ENCODE assay signal across 8 cellular contexts in the genomic region with DNA sequence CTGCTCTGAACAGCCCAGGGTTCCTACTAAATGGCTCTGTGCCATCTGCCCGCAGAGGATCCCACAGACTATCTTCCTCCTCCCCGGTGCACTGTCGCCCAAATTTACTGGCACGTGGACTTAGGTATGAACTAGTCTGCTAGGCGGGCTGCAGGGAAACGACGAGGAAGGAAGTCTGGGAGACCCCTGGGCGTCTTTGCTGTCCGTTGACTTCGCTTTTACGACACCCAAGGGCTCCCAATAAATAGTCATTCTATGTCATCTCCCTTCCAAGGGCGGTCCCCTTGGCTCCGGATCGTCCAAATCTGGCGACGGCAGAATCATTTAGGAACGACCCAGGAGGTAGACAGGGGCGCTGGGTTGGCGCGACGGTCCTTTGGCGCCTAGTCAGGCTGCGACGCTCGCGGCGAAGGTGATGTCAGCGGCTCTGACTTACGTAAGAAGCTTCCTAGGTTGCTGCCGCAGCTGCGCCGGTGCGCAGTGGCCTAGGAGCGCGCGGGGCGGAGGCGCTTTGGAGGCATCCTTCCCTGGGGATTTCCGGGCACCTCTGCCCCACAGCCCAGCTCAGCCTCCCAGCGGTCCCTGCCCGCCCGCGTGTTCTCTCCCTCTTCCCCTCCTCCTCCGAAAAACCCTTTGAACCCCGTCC. TPM values are rescaled to one million over a fixed set of nuclear protein-coding genes. Genes with fewer than 3 reads are reported as not detected.
DNase-seq lines count a peak whose midpoint lies in the region; ATAC-seq and TF ChIP-seq lines count a peak whose summit lies in the region.

No MANE protein-coding gene starts in this region.

- H3K9ac ChIP-seq in GM23248 (peak overlapping the region; percentile 77), mucosa of rectum (ENCODE audit: low read depth in 1 of 2, low read length in 2 of 2) (peak overlapping the region in 1 of 2 donors; percentile 24)

- H3K4me3 Mint-ChIP-seq in natural killer cell treated with Interleukin-12 subunit alpha and Interleukin-12 subunit beta and Interleukin-15 and Interleukin-18, amount 100 ng/mL, for 72 hours = no peak overlapping the region

- no peaks in the 10 kb centered on the region for H3K4me1 ChIP-seq in GM23248 (ENCODE audit: insufficient read depth)
- H3K4me1 ChIP-seq in mucosa of rectum (ENCODE audit: control insufficient read depth in 2 of 2, insufficient read depth in 2 of 2, low read length in 2 of 2) = peaks cover 0 to 3% of the 10 kb centered on the region in 2 donors

- H3K9me3 ChIP-seq in GM23248 (ENCODE audit: low read depth) (no peaks in the 10 kb centered on the region), mucosa of rectum (ENCODE audit: control insufficient read depth in 2 of 2, low read length in 2 of 2) (peaks cover 0 to 2% of the 10 kb centered on the region in 2 donors)

- in situ Hi-C loops in GM23248 (cut with MboI) = no loop called here

- H3K9me2 ChIP-seq in GM23248 (ENCODE audit: insufficient read depth) = no peaks in the 10 kb centered on the region

- H3K4me1 Mint-ChIP-seq in natural killer cell treated with Interleukin-12 subunit alpha and Interleukin-12 subunit beta and Interleukin-15 and Interleukin-18, amount 100 ng/mL, for 72 hours (ENCODE audit: low read depth in 2 of 2) = no peaks in the 10 kb centered on the region

- H3K27me3 Mint-ChIP-seq in natural killer cell treated with Interleukin-12 subunit alpha and Interleukin-12 subunit beta and Interleukin-15 and Interleukin-18, amount 100 ng/mL, for 72 hours = peaks cover 13 to 17% of the 10 kb centered on the region in 2 donors

- no peaks in the 10 kb centered on the region for H4K20me1 ChIP-seq in GM23248 (ENCODE audit: insufficient read depth)

- H3K9me3 Mint-ChIP-seq in natural killer cell treated with Interleukin-12 subunit alpha and Interleukin-12 subunit beta and Interleukin-15 and Interleukin-18, amount 100 ng/mL, for 72 hours = peaks cover 9% of the 10 kb centered on the region

- H3K36me3 Mint-ChIP-seq in natural killer cell treated with Interleukin-12 subunit alpha and Interleukin-12 subunit beta and Interleukin-15 and Interleukin-18, amount 100 ng/mL, for 72 hours = peaks cover 4% of the 10 kb centered on the region

- peaks cover 30% of the 10 kb centered on the region for H3K79me2 ChIP-seq in GM23248 (ENCODE audit: insufficient read depth)

- 0 out of 2 replicates have a peak, but pooled peaks cover 6% of the 10 kb centered on the region for H3F3A ChIP-seq in GM23248 (ENCODE audit: insufficient read depth)

- peak overlapping the region; percentile 94 for H3K4me2 ChIP-seq in GM23248 (ENCODE audit: unreplicated experiment)

- H3K27ac Mint-ChIP-seq in natural killer cell treated with Interleukin-12 subunit alpha and Interleukin-12 subunit beta and Interleukin-15 and Interleukin-18, amount 100 ng/mL, for 72 hours = no peak overlapping the region

- H2AFZ ChIP-seq in GM23248 = peak overlapping the region; percentile 79

- H3K36me3 ChIP-seq in GM23248 (ENCODE audit: low read depth) (no peaks in the 10 kb centered on the region), mucosa of rectum (ENCODE audit: control insufficient read depth in 2 of 2, insufficient read depth in 2 of 2, low read length in 2 of 2) (no peaks in the 10 kb centered on the region)

- H3K27me3 ChIP-seq in GM23248 (replicated peaks; ENCODE audit: insufficient read depth) (no peaks in the 10 kb centered on the region), mucosa of rectum (ENCODE audit: control insufficient read depth in 2 of 2, insufficient read depth in 2 of 2, low read length in 2 of 2) (no peaks in the 10 kb centered on the region)

- peak; percentile 77 for DNase-seq in GM23248
- peak; percentile 73 for DNase-seq in NCI-H345 treated with DMSO at 0.1 percent for 48 hours (lab: John Stamatoyannopoulos, UW; ENCODE audit: unreplicated experiment)
- DNase-seq in coronary artery (ENCODE audit: low spot score) = peak; percentile 76
- DNase-seq in NCI-H187 (lab: John Stamatoyannopoulos, UW) = no peak
- DNase-seq in KG1 (lab: John Stamatoyannopoulos, UW) = no peak
- DNase-seq in natural killer cell treated with Interleukin-12 subunit alpha and Interleukin-12 subunit beta and Interleukin-15 and Interleukin-18, amount 100 ng/mL, for 72 hours (ENCODE audit: low spot score) = no peak

- H3K4me3 ChIP-seq in GM23248 (peak overlapping the region; percentile 80), coronary artery (peak overlapping the region; percentile 79), mucosa of rectum (ENCODE audit: low read length in 2 of 2) (peak overlapping the region; percentile 48 to 70)

- TF ChIP-seq CTCF in coronary artery (IDR thresholded peaks at IDR 0.05) = no peak

- H3K27ac ChIP-seq in GM23248 = no peak overlapping the region
- H3K27ac ChIP-seq in coronary artery = peak overlapping the region; percentile 18 to 81
- H3K27ac ChIP-seq in mucosa of rectum (ENCODE audit: low read depth in 2 of 2, low read length in 2 of 2) = no peak overlapping the region

- WGBS in GM23248 (ENCODE audit: low coverage in 1 of 2, low lambda C conversion rate in 2 of 2, missing lambda C conversion rate in 2 of 2), 2 experiments = 0 to 1% methylated on average over 20 to 24 of the region's 45 CpGs

- no peak for ATAC-seq in GM21381 (IDR thresholded peaks at IDR 0.05; ENCODE audit: unreplicated experiment)
- no peak for ATAC-seq in natural killer cell treated with Interleukin-12 subunit alpha and Interleukin-12 subunit beta and Interleukin-15 and Interleukin-18, amount 100 ng/mL, for 72 hours

RNA-seq across cellular contexts. Expression of gene NHS, which starts 2.2 kb away (rescaled TPM):
- 4.8 and 5.6 TPM in 2 replicates for total RNA-seq in GM23248 (2014; rRNA removed; shearing (Covaris generic))
- polyA plus RNA-seq in GM23248 (2016; fragmentation: Nextera tagmentation; extraction: Ambion mirVana) = 0.74 and 1.0 TPM in 2 replicates
- total RNA-seq in natural killer cell treated with Interleukin-12 subunit alpha and Interleukin-12 subunit beta and Interleukin-15 and Interleukin-18, amount 100 ng/mL, for 72 hours = under 1 TPM; 0.14 to 0.71 TPM

Comparison
In these comparisons a context has a peak if more than half of its experiments do, and no peak if none do; other contexts are left out.
1. DNase-seq: peak in GM23248 (single experiment), NCI-H345 treated with DMSO at 0.1 percent for 48 hours (single experiment) and coronary artery (single experiment); none in NCI-H187 (0 of 2), KG1 (single experiment) and natural killer cell treated with Interleukin-12 subunit alpha and Interleukin-12 subunit beta and Interleukin-15 and Interleukin-18, amount 100 ng/mL, for 72 hours (single experiment).
2. H3K27ac ChIP-seq: peak in coronary artery (2 of 2); none in GM23248 (single experiment) and mucosa of rectum (0 of 2).
3. Peak in every context shown above with its lines, with median percentiles within 50 percentile points of each other: H3K4me3 ChIP-seq.